Comparison of ENCODE assay signal across 17 cellular contexts in genomic region chrX:11264925-11265324, GRCh38. TPM values are rescaled to one million over a fixed set of nuclear protein-coding genes. Genes with fewer than 3 reads are reported as not detected.
DNase-seq lines count a peak whose midpoint lies in the region; ATAC-seq, FAIRE-seq and TF ChIP-seq lines count a peak whose summit lies in the region.
"Had no signal": no experiment of that assay in that cellular context is flagged by ENCODE, and none has a peak within 500 bp of the region (broad histone marks: within the 10 kb centered on the region; RNA-seq: fewer than 3 reads in every experiment).

No MANE protein-coding gene starts in this region.

- H3K4me3 ChIP-seq in GM06990 (replicated peaks; ENCODE audit: low read depth, low read length), result no peak overlapping the region
- H3K4me3 ChIP-seq in OCI-LY3 (ENCODE audit: low read length), result peak overlapping the region; percentile 20
- H3K4me3 ChIP-seq in endothelial cell of umbilical vein (replicated peaks in 1 of 3; ENCODE audit: insufficient read depth in 1 of 3, low read depth in 1 of 3, low read length in 3 of 3), result no peak overlapping the region
- H3K4me3 ChIP-seq in spleen, result peak overlapping the region in 5 of 8 donors; percentile 3 to 51 (median 10)
- no peak overlapping the region for H3K4me3 ChIP-seq in uterus

- H3K9me1 ChIP-seq in endothelial cell of umbilical vein (replicated peaks; ENCODE audit: control insufficient read depth, extremely low read depth, insufficient read depth, low read length), result no peaks in the 10 kb centered on the region

- intact Hi-C loops in endothelial cell of umbilical vein (cut with micrococcal nuclease) (no loop called here), spleen (cut with DNase I; ENCODE audit: low total_unique reads) (no loop called here), uterus (cut with DNase I; ENCODE audit: low total_unique reads) (no loop called here)

- H3K4me1 ChIP-seq in OCI-LY3 (ENCODE audit: low read length) (peaks cover 16% of the 10 kb centered on the region), endothelial cell of umbilical vein (ENCODE audit: control insufficient read depth, extremely low read depth, insufficient read depth, low read length) (no peaks in the 10 kb centered on the region), spleen (no peaks in the 10 kb centered on the region), uterus (no peaks in the 10 kb centered on the region)

- H3K9me3 ChIP-seq in OCI-LY3 (ENCODE audit: insufficient read depth, low read length) (no peaks in the 10 kb centered on the region), endothelial cell of umbilical vein (replicated peaks; ENCODE audit: control insufficient read depth, insufficient read depth, low read length) (no peaks in the 10 kb centered on the region), spleen (no peaks in the 10 kb centered on the region), uterus (no peaks in the 10 kb centered on the region)

- FAIRE-seq in endothelial cell of umbilical vein (lab: Jason Lieb, UNC), result peak; percentile 43
- FAIRE-seq: RCC 7860 had no signal

- CTCF ChIA-PET in endothelial cell of umbilical vein (lab: Charles Lee), result no interaction called here

- TF ChIP-seq POLR2A in endothelial cell of umbilical vein (IDR thresholded peaks at IDR 0.05; ENCODE audit: low read depth, low read length), result no peak
- TF ChIP-seq POLR2A in spleen (IDR thresholded peaks at IDR 0.05), result no peak
- no peak for TF ChIP-seq POLR2A in uterus (IDR thresholded peaks at IDR 0.05)

- POLR2A ChIA-PET in endothelial cell of umbilical vein (lab: Charles Lee), result no interaction called here

- dilution Hi-C loops in endothelial cell of umbilical vein (cut with MboI; ENCODE audit: extremely low pct_ligation_motif_present, low sequenced_read_pairs), result no loop called here

- peak; percentile 2 for DNase-seq in GM06990 (ENCODE audit: extremely low read depth, insufficient read length)
- no peak for DNase-seq in endothelial cell of umbilical vein (ENCODE audit: low read depth, low spot score)
- DNase-seq in spleen, result no peak
- no peak for DNase-seq in uterus
- DNase-seq in GM10266 (ENCODE audit: extremely low spot score), result no peak
- DNase-seq: ACHN; Calu3; CD4-positive, CD25-positive, alpha-beta regulatory T cell; NCI-H1105 treated with DMSO at 0.1 percent for 48 hours; NCI-H187; SHP77 treated with DMSO at 0.1 percent for 48 hours had no signal

- ATAC-seq in HG02870 (IDR thresholded peaks at IDR 0.05; ENCODE audit: unreplicated experiment) (no peak), GM18517 (IDR thresholded peaks at IDR 0.05; ENCODE audit: unreplicated experiment) (no peak)

- H4K20me1 ChIP-seq in OCI-LY3 (ENCODE audit: insufficient read depth, low read length) (no peaks in the 10 kb centered on the region), endothelial cell of umbilical vein (replicated peaks; ENCODE audit: control insufficient read depth, extremely low read depth, insufficient read depth, low read length) (no peaks in the 10 kb centered on the region)

- H3K79me2 ChIP-seq in OCI-LY3 (ENCODE audit: low read length), result no peaks in the 10 kb centered on the region
- no peaks in the 10 kb centered on the region for H3K79me2 ChIP-seq in endothelial cell of umbilical vein (ENCODE audit: control insufficient read depth, insufficient read depth, low read length)

- no TSS peak for BruUV-seq in endothelial cell of umbilical vein (replicated peaks; lab: Mats Ljungman, UMichigan)

- H3K27ac ChIP-seq in OCI-LY3 (ENCODE audit: low read length) (no peak overlapping the region), endothelial cell of umbilical vein (ENCODE audit: insufficient read depth, low read depth, low read length) (no peak overlapping the region), spleen (peak overlapping the region in 7 of 8 donors; percentile 0 to 72 (median 66)), uterus (no peak overlapping the region)

- TF ChIP-seq CTCF in GM06990 (IDR thresholded peaks at IDR 0.05; ENCODE audit: insufficient read depth, low read length, poor library complexity, severe bottlenecking) (no peak), OCI-LY3 (IDR thresholded peaks at IDR 0.05; ENCODE audit: low read depth, low read length) (no peak), endothelial cell of umbilical vein (IDR thresholded peaks at IDR 0.05; ENCODE audit: extremely low read depth in 1 of 2, insufficient read depth in 1 of 2, low read depth in 1 of 2, low read length in 2 of 2) (no peak), spleen (IDR thresholded peaks at IDR 0.05 in 8 of 11, conservative IDR thresholded peaks at IDR 0.05 in 3 of 11) (no peak), uterus (IDR thresholded peaks at IDR 0.05) (no peak), GM10266 (IDR thresholded peaks at IDR 0.05; ENCODE audit: control insufficient read depth, insufficient read depth, low read depth, missing control alignments) (no peak)

- no peaks in the 10 kb centered on the region for H3K36me3 ChIP-seq in GM06990 (ENCODE audit: control insufficient read depth, insufficient read depth, low read length)
- H3K36me3 ChIP-seq in OCI-LY3 (replicated peaks; ENCODE audit: low read depth, low read length), result no peaks in the 10 kb centered on the region
- H3K36me3 ChIP-seq in endothelial cell of umbilical vein (ENCODE audit: control insufficient read depth in 2 of 2, extremely low read depth in 1 of 2, insufficient read depth in 2 of 2, low read length in 2 of 2), result no peaks in the 10 kb centered on the region
- no peaks in the 10 kb centered on the region for H3K36me3 ChIP-seq in spleen
- H3K36me3 ChIP-seq in uterus, result no peaks in the 10 kb centered on the region

- peak overlapping the region; percentile 52 for H3K4me2 ChIP-seq in OCI-LY3 (ENCODE audit: low read length)
- H3K4me2 ChIP-seq in endothelial cell of umbilical vein (ENCODE audit: insufficient read depth, low read length), result no peak overlapping the region

- WGBS in spleen, 5 donors, result 27 to 53% (median 42%) methylated on average over 1 of the region's 1 CpG

- no peaks in the 10 kb centered on the region for H3K27me3 ChIP-seq in GM06990 (replicated peaks; ENCODE audit: control insufficient read depth, insufficient read depth, low read length)
- H3K27me3 ChIP-seq in OCI-LY3 (ENCODE audit: low read depth, low read length), result no peaks in the 10 kb centered on the region
- H3K27me3 ChIP-seq in endothelial cell of umbilical vein (ENCODE audit: control insufficient read depth in 2 of 2, insufficient read depth in 2 of 2, low read length in 2 of 2), result no peaks in the 10 kb centered on the region
- H3K27me3 ChIP-seq in spleen (replicated peaks in 1 of 7), result peaks cover 0 to 5% (median 0%) of the 10 kb centered on the region in 7 donors
- H3K27me3 ChIP-seq in uterus, result no peaks in the 10 kb centered on the region

- peak overlapping the region; percentile 60; the same call in 1 of the 2 replicates for H2AFZ ChIP-seq in OCI-LY3 (ENCODE audit: low read depth, low read length)
- no peak overlapping the region for H2AFZ ChIP-seq in endothelial cell of umbilical vein (ENCODE audit: low read depth, low read length)

- H3K9ac ChIP-seq in OCI-LY3 (ENCODE audit: low read length) (no peak overlapping the region), endothelial cell of umbilical vein (replicated peaks; ENCODE audit: extremely low read depth, insufficient read depth, low read length) (no peak overlapping the region)

TF ChIP-seq in endothelial cell of umbilical vein, 7 proteins besides CTCF, POLR2A, EP300 and RAD21:
- no peak for TF ChIP-seq JUN (IDR thresholded peaks at IDR 0.05; ENCODE audit: borderline replicate concordance, insufficient read depth, insufficient read length, low read depth)
- TF ChIP-seq POLR2AphosphoS5 (IDR thresholded peaks at IDR 0.05; ENCODE audit: insufficient read depth, low read depth, low read length), result no peak
- no peak for TF ChIP-seq MAX (IDR thresholded peaks at IDR 0.05; ENCODE audit: insufficient read depth, insufficient read length)
- no peak for TF ChIP-seq FOS (IDR thresholded peaks at IDR 0.05; ENCODE audit: borderline replicate concordance, insufficient read depth, low read length)
- TF ChIP-seq MYC (IDR thresholded peaks at IDR 0.05; ENCODE audit: low read depth, low read length), result no peak
- no peak for TF ChIP-seq GATA2 (IDR thresholded peaks at IDR 0.05; ENCODE audit: insufficient read depth, insufficient read length, low read depth, low read length)
- no peak for TF ChIP-seq EZH2 (IDR thresholded peaks at IDR 0.05; ENCODE audit: borderline replicate concordance, low read depth, low read length, severe bottlenecking)

RNA-seq across cellular contexts. Expression of gene AMELX, which starts 28.3 kb away (rescaled TPM):
- not detected in 2 replicates for total RNA-seq in endothelial cell of umbilical vein
- polyA plus RNA-seq in endothelial cell of umbilical vein, result not detected in 2 replicates
- not detected in 2 replicates for polyA plus RNA-seq in endothelial cell of umbilical vein (2011; cell fraction: cytosol; rRNA removed)
- polyA plus RNA-seq in endothelial cell of umbilical vein (2011; cell fraction: nucleus; rRNA removed), result not detected in 2 replicates
- not detected in 2 replicates for polyA plus RNA-seq in endothelial cell of umbilical vein (2012)
- polyA minus RNA-seq in endothelial cell of umbilical vein, result not detected in 2 replicates
- polyA minus RNA-seq in endothelial cell of umbilical vein (2011; cell fraction: cytosol; rRNA and poly(A)+ RNA removed), result not detected
- polyA minus RNA-seq in endothelial cell of umbilical vein (2011; cell fraction: nucleus; rRNA and poly(A)+ RNA removed), result not detected in 2 replicates
- total RNA-seq in spleen, result not detected
- not detected for polyA plus RNA-seq in spleen
- not detected for total RNA-seq in uterus
- total RNA-seq: Calu3; CD4-positive, CD25-positive, alpha-beta regulatory T cell; G401; H4 had no signal
- polyA plus RNA-seq: CD4-positive, CD25-positive, alpha-beta regulatory T cell had no signal

Comparison
In these comparisons a context has a peak if more than half of its experiments do, and no peak if none do; other contexts are left out.
1. H3K4me3 ChIP-seq: peak in OCI-LY3 (single experiment) and spleen (5 of 8); none in GM06990 (single experiment), endothelial cell of umbilical vein (0 of 3) and uterus (0 of 2).
2. H3K27ac ChIP-seq: peak in spleen (7 of 8); none in OCI-LY3 (single experiment), endothelial cell of umbilical vein (single experiment) and uterus (0 of 2).